ENCODE assay signal across 26 cellular contexts in the genomic region with DNA sequence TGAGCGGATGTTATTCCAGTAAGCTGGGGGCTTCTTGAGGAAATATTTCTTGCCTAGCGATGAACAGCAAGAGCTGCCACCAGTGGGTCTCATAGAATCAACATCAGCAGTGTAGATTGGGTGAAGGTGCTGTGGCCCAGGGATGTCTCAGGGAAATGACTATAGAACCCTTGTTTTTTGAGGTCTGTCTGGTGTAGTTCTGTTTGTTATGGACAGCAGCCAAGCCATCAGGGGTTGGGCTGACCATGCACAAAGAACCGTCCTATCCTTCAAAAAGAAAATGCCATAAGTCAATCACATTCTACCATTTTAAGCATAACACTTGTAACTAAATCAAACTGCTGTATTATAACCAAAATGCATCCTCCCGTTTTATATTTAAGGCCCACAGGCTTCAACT.
"Had no signal": no experiment of that assay in that cellular context is flagged by ENCODE, and none has a peak within 500 bp of the region (broad histone marks: within the 10 kb centered on the region; RNA-seq: fewer than 3 reads in every experiment).

No MANE protein-coding gene starts in this region.

- DNase-seq: activated CD4-positive, alpha-beta memory T cell treated with anti-CD3 and anti-CD28 coated beads, Interleukin-2, amount 10 ng/mL, durations not matched to agents 7 days and 5 days; activated CD4-positive, alpha-beta T cell treated with anti-CD3 and anti-CD28 coated beads, Interleukin-2, amount 10 ng/mL, durations not matched to agents 24 days and 14 days; activated CD8-positive, alpha-beta memory T cell treated with anti-CD3 and anti-CD28 coated beads, Interleukin-2, amount 10 ng/mL, durations not matched to agents 7 days and 5 days; activated effector memory CD4-positive, alpha-beta T cell treated with anti-CD3 and anti-CD28 coated beads, Interleukin-2, amount 50 U/mL, for 16 hours; activated naive CD4-positive, alpha-beta T cell treated with anti-CD3 and anti-CD28 coated beads, Interleukin-2, amount 50 U/mL, for 16 hours; activated naive CD8-positive, alpha-beta T cell treated with anti-CD3 and anti-CD28 coated beads, Interleukin-2, amount 50 U/mL, for 24 hours; activated T-cell treated with anti-CD3 and anti-CD28 coated beads for 4 hours; anterior cingulate cortex; colonic mucosa; esophagus squamous epithelium; heart right ventricle; left colon; mesendoderm; naive B cell; nucleus accumbens; posterior cingulate gyrus; sigmoid colon; spleen; stimulated activated CD4-positive, alpha-beta T cell treated with anti-CD3 and anti-CD28 coated beads, Interleukin-4, amount 100 ng/mL, for 24 hours; stimulated activated naive CD4-positive, alpha-beta T cell treated with Interleukin-2 at 50 U/mL for 16 hours; upper lobe of left lung had no signal

- H3K27ac ChIP-seq: colonic mucosa, esophagus squamous epithelium, gastroesophageal sphincter, heart right ventricle, sigmoid colon, spleen, upper lobe of left lung, VCaP had no signal

- H3K36me3 Mint-ChIP-seq: activated CD8-positive, alpha-beta memory T cell treated with anti-CD3 and anti-CD28 coated beads, Interleukin-2, amount 10 ng/mL, durations not matched to agents 7 days and 5 days; naive B cell had no signal

- H3K27me3 Mint-ChIP-seq: activated CD4-positive, alpha-beta T cell treated with anti-CD3 and anti-CD28 coated beads, Interleukin-2, amount 10 ng/mL, durations not matched to agents 24 days and 14 days; activated CD8-positive, alpha-beta memory T cell treated with anti-CD3 and anti-CD28 coated beads, Interleukin-2, amount 10 ng/mL, durations not matched to agents 7 days and 5 days; activated naive CD8-positive, alpha-beta T cell treated with anti-CD3 and anti-CD28 coated beads, Interleukin-2, amount 50 U/mL, for 24 hours; central memory CD8-positive, alpha-beta T cell; naive B cell had no signal

- ATAC-seq: activated CD4-positive, CD25-positive, alpha-beta regulatory T cell treated with anti-CD3 and anti-CD28 coated beads, Interleukin-2, amount 50 U/mL, for 24 hours; activated CD8-positive, alpha-beta memory T cell treated with anti-CD3 and anti-CD28 coated beads, Interleukin-2, amount 10 ng/mL, durations not matched to agents 7 days and 5 days; activated naive CD8-positive, alpha-beta T cell treated with anti-CD3 and anti-CD28 coated beads, Interleukin-2, amount 50 U/mL, for 24 hours; gastroesophageal sphincter; heart right ventricle; left colon had no signal

- H3K4me1 Mint-ChIP-seq: activated CD4-positive, alpha-beta memory T cell treated with anti-CD3 and anti-CD28 coated beads, Interleukin-2, amount 10 ng/mL, durations not matched to agents 7 days and 5 days; activated CD4-positive, alpha-beta T cell treated with anti-CD3 and anti-CD28 coated beads, Interleukin-2, amount 10 ng/mL, durations not matched to agents 24 days and 14 days; activated CD8-positive, alpha-beta memory T cell treated with anti-CD3 and anti-CD28 coated beads, Interleukin-2, amount 10 ng/mL, durations not matched to agents 7 days and 5 days; central memory CD8-positive, alpha-beta T cell had no signal

- H3K27ac Mint-ChIP-seq: activated CD4-positive, alpha-beta memory T cell treated with anti-CD3 and anti-CD28 coated beads, Interleukin-2, amount 10 ng/mL, durations not matched to agents 7 days and 5 days; activated CD4-positive, alpha-beta T cell treated with anti-CD3 and anti-CD28 coated beads, Interleukin-2, amount 10 ng/mL, durations not matched to agents 24 days and 14 days; activated CD8-positive, alpha-beta memory T cell treated with anti-CD3 and anti-CD28 coated beads, Interleukin-2, amount 10 ng/mL, durations not matched to agents 7 days and 5 days; activated naive CD8-positive, alpha-beta T cell treated with anti-CD3 and anti-CD28 coated beads, Interleukin-2, amount 50 U/mL, for 24 hours; T-helper 2 cell treated with Interferon-gamma antibody and Interleukin-4, amounts not matched to agents 5 μg/mL and 100 μg/mL, for 36 hours had no signal

- H3K36me3 ChIP-seq: colonic mucosa, esophagus squamous epithelium, gastroesophageal sphincter, heart right ventricle, sigmoid colon, spleen, upper lobe of left lung had no signal

- H3K4me3 ChIP-seq: colonic mucosa, esophagus squamous epithelium, gastroesophageal sphincter, heart right ventricle, sigmoid colon, spleen, upper lobe of left lung had no signal

- H3K27me3 ChIP-seq: colonic mucosa, esophagus squamous epithelium, gastroesophageal sphincter, heart right ventricle, sigmoid colon, upper lobe of left lung had no signal

- H3K9me3 ChIP-seq: colonic mucosa, esophagus squamous epithelium, gastroesophageal sphincter, heart right ventricle, sigmoid colon, upper lobe of left lung had no signal

- H3K9me3 Mint-ChIP-seq: activated CD4-positive, alpha-beta memory T cell treated with anti-CD3 and anti-CD28 coated beads, Interleukin-2, amount 10 ng/mL, durations not matched to agents 7 days and 5 days; activated naive CD8-positive, alpha-beta T cell treated with anti-CD3 and anti-CD28 coated beads, Interleukin-2, amount 50 U/mL, for 24 hours; central memory CD8-positive, alpha-beta T cell; T-helper 2 cell treated with Interferon-gamma antibody and Interleukin-4, amounts not matched to agents 5 μg/mL and 100 μg/mL, for 36 hours had no signal

- H3K4me1 ChIP-seq: colonic mucosa, esophagus squamous epithelium, gastroesophageal sphincter, heart right ventricle, sigmoid colon, spleen, upper lobe of left lung had no signal

- H3K4me3 Mint-ChIP-seq: activated CD4-positive, alpha-beta memory T cell treated with anti-CD3 and anti-CD28 coated beads, Interleukin-2, amount 10 ng/mL, durations not matched to agents 7 days and 5 days; activated CD4-positive, alpha-beta T cell treated with anti-CD3 and anti-CD28 coated beads, Interleukin-2, amount 10 ng/mL, durations not matched to agents 24 days and 14 days; activated CD8-positive, alpha-beta memory T cell treated with anti-CD3 and anti-CD28 coated beads, Interleukin-2, amount 10 ng/mL, durations not matched to agents 7 days and 5 days; activated naive CD8-positive, alpha-beta T cell treated with anti-CD3 and anti-CD28 coated beads, Interleukin-2, amount 50 U/mL, for 24 hours; central memory CD8-positive, alpha-beta T cell; naive B cell; T-helper 2 cell treated with Interferon-gamma antibody and Interleukin-4, amounts not matched to agents 5 μg/mL and 100 μg/mL, for 36 hours had no signal
